In the genomic region with DNA sequence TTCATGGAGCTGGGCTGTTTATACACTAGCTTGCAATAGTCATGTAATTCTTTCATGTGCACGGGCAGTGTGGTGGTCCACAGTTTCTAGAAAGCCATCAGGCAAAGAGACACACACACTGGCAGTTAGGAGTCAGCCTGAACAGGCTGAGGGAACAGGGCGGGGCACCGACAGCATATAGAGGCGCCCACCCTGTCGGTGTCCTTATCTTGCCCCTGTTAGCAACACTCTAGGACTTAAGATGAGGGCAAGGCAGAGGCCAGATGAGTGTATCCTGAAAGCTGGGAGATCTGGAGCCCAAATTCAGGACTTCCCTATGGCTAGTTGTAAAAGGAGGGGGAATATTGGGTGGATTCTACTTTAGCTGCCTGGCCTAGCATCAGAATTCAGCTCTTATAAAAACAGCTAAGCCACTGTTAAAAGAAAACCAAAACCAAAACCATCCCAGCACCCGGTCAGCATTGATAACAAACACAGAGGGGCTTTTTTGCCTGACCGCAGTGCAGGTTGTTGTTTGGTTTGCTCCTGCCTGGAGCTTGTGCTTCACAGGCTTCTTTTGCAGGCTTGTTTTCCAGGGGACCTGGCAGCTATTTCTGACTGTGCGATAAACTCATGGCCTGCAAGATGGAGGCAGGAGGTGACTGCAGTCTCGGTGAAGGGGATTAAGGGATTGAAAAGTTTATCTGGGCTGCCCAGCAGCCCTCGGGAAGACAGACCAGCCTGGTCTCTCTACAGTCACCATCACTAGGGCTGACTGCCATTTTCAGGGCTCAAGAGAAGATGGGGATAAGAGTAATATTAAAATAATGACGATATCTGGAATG, we compare ENCODE assay signal across 1 cellular context.
TF ChIP-seq lines count a peak whose summit lies in the region.

No MANE protein-coding gene starts in this region.

TF ChIP-seq in K562, 482 proteins besides CTCF, POLR2A, EP300 and RAD21 (continued from another document):
- TF ChIP-seq, protein P1, sequence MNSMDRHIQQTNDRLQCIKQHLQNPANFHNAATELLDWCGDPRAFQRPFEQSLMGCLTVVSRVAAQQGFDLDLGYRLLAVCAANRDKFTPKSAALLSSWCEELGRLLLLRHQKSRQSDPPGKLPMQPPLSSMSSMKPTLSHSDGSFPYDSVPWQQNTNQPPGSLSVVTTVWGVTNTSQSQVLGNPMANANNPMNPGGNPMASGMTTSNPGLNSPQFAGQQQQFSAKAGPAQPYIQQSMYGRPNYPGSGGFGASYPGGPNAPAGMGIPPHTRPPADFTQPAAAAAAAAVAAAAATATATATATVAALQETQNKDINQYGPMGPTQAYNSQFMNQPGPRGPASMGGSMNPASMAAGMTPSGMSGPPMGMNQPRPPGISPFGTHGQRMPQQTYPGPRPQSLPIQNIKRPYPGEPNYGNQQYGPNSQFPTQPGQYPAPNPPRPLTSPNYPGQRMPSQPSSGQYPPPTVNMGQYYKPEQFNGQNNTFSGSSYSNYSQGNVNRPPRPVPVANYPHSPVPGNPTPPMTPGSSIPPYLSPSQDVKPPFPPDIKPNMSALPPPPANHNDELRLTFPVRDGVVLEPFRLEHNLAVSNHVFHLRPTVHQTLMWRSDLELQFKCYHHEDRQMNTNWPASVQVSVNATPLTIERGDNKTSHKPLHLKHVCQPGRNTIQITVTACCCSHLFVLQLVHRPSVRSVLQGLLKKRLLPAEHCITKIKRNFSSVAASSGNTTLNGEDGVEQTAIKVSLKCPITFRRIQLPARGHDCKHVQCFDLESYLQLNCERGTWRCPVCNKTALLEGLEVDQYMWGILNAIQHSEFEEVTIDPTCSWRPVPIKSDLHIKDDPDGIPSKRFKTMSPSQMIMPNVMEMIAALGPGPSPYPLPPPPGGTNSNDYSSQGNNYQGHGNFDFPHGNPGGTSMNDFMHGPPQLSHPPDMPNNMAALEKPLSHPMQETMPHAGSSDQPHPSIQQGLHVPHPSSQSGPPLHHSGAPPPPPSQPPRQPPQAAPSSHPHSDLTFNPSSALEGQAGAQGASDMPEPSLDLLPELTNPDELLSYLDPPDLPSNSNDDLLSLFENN (IDR thresholded peaks at IDR 0.05; ENCODE audit: low read depth in 2 of 2, low read length in 2 of 2), result no peak
- no peak for TF ChIP-seq ZNF589 (CRISPR knock-in tag; IDR thresholded peaks at IDR 0.05; ENCODE audit: low read depth)
